34 cellular contexts compared by ENCODE assay signal in the genomic region with DNA sequence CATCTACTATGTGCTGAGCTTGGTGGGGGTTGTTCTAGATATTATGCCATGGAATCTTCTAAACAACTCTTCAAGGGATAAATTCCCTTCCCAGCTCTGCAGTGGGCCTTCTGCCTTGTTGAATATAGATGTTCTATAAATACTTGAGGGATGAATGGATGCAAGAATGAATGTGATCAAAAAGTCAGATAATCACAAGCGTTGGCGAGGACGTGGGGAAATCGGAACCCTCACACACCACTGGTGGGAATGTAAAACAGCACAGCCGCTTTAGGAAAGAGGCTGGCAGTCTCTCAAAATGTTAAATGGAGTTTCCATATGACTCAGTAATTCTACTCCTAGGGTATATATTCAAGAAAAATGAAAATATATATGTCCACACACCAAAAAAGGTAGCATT. TPM values are rescaled to one million over a fixed set of nuclear protein-coding genes. Genes with fewer than 3 reads are reported as not detected.
DNase-seq lines count a peak whose midpoint lies in the region; ATAC-seq, FAIRE-seq and TF ChIP-seq lines count a peak whose summit lies in the region.
"Had no signal": no experiment of that assay in that cellular context is flagged by ENCODE, and none has a peak within 500 bp of the region (broad histone marks: within the 10 kb centered on the region; RNA-seq: fewer than 3 reads in every experiment).

No MANE protein-coding gene starts in this region.

- H3K4me2 ChIP-seq in astrocyte (ENCODE audit: low read length): no peak overlapping the region

- H3K4me3 ChIP-seq in HEK293 (ENCODE audit: low read depth, low read length) (no peak overlapping the region), astrocyte (ENCODE audit: insufficient read depth, low read depth, low read length) (no peak overlapping the region), muscle layer of duodenum (ENCODE audit: low read depth in 1 of 2, low read length in 2 of 2) (no peak overlapping the region), thoracic aorta (no peak overlapping the region)
- H3K4me3 ChIP-seq: psoas muscle had no signal

- no peaks in the 10 kb centered on the region for H3K9me3 ChIP-seq in HEK293 (ENCODE audit: control insufficient read depth, insufficient read depth, low read depth, low read length)
- H3K9me3 ChIP-seq in astrocyte (ENCODE audit: insufficient read depth, low read depth, low read length): no peaks in the 10 kb centered on the region
- no peaks in the 10 kb centered on the region for H3K9me3 ChIP-seq in muscle layer of duodenum (ENCODE audit: control insufficient read depth in 1 of 2, low read length in 2 of 2)
- H3K9me3 ChIP-seq in thoracic aorta: no peaks in the 10 kb centered on the region
- H3K9me3 ChIP-seq: psoas muscle had no signal

- H3K4me1 ChIP-seq in HEK293 (ENCODE audit: control insufficient read depth, insufficient read depth, low read length) (no peaks in the 10 kb centered on the region), astrocyte (ENCODE audit: insufficient read depth, low read length) (peaks cover 36% of the 10 kb centered on the region), muscle layer of duodenum (ENCODE audit: control insufficient read depth in 1 of 2, insufficient read depth in 2 of 2, low read length in 2 of 2) (peaks cover 0 to 78% of the 10 kb centered on the region in 2 donors), thoracic aorta (ENCODE audit: control insufficient read depth in 1 of 2, low read depth in 2 of 2) (peaks cover 14 to 78% of the 10 kb centered on the region in 2 donors)

- H3K27ac Mint-ChIP-seq in astrocyte (ENCODE audit: unreplicated experiment): no peak overlapping the region
- H3K27ac Mint-ChIP-seq: activated T-helper 17 cell treated with anti-CD3 and anti-CD28 coated beads, Interleukin-2, amount 50 U/mL, for 72 hours; dendritic cell treated with granulocyte-macrophage colony-stimulating factor and Interleukin-4, amounts not matched to agents 40 ng/mL and 50 ng/mL, for 4 days; endodermal cell; mesothelial cell of epicardium; natural killer cell; stimulated activated effector memory CD8-positive, alpha-beta T cell treated with anti-CD3 and anti-CD28 coated beads, Interleukin-12 subunit alpha, Interleukin-12 subunit beta, amount 100 ng/mL, for 72 hours had no signal

- FAIRE-seq in astrocyte (lab: Jason Lieb, UNC): no peak
- FAIRE-seq: GM12891, HepG2, keratinocyte, RCC 7860 had no signal

- peaks cover 80% of the 10 kb centered on the region for H4K20me1 ChIP-seq in astrocyte (ENCODE audit: insufficient read depth, low read length)

- no peaks in the 10 kb centered on the region for H3K9me3 Mint-ChIP-seq in astrocyte (ENCODE audit: unreplicated experiment)
- H3K9me3 Mint-ChIP-seq: dendritic cell treated with granulocyte-macrophage colony-stimulating factor and Interleukin-4, amounts not matched to agents 40 ng/mL and 50 ng/mL, for 4 days; endodermal cell; mesothelial cell of epicardium had no signal

- peaks cover 4% of the 10 kb centered on the region for H3K36me3 Mint-ChIP-seq in astrocyte (ENCODE audit: low read depth, unreplicated experiment)
- H3K36me3 Mint-ChIP-seq: mesothelial cell of epicardium, natural killer cell had no signal

- H3K27me3 Mint-ChIP-seq in astrocyte (ENCODE audit: low read depth, unreplicated experiment): no peaks in the 10 kb centered on the region

- H3K36me3 ChIP-seq in HEK293 (ENCODE audit: control insufficient read depth in 2 of 2, insufficient read depth in 1 of 2, low read length in 2 of 2): no peaks in the 10 kb centered on the region; a peak in 1 of 3 replicates
- H3K36me3 ChIP-seq in astrocyte (ENCODE audit: insufficient read depth, low read length): no peaks in the 10 kb centered on the region
- no peaks in the 10 kb centered on the region for H3K36me3 ChIP-seq in muscle layer of duodenum (ENCODE audit: control insufficient read depth in 1 of 2, insufficient read depth in 2 of 2, low read length in 2 of 2)
- H3K36me3 ChIP-seq in thoracic aorta: no peaks in the 10 kb centered on the region
- H3K36me3 ChIP-seq: WERI-Rb-1 had no signal

- H3K79me2 ChIP-seq in astrocyte (ENCODE audit: insufficient read depth, low read length): peaks cover 62% of the 10 kb centered on the region

- no peak overlapping the region for H2AFZ ChIP-seq in astrocyte (ENCODE audit: low read depth, low read length)

- H3K4me3 Mint-ChIP-seq in astrocyte (ENCODE audit: unreplicated experiment): no peak overlapping the region
- H3K4me3 Mint-ChIP-seq: activated T-helper 17 cell treated with anti-CD3 and anti-CD28 coated beads, Interleukin-2, amount 50 U/mL, for 72 hours; dendritic cell treated with granulocyte-macrophage colony-stimulating factor and Interleukin-4, amounts not matched to agents 40 ng/mL and 50 ng/mL, for 4 days; endodermal cell; mesothelial cell of epicardium; natural killer cell; stimulated activated effector memory CD8-positive, alpha-beta T cell treated with anti-CD3 and anti-CD28 coated beads, Interleukin-12 subunit alpha, Interleukin-12 subunit beta, amount 100 ng/mL, for 72 hours had no signal

- H3K27me3 ChIP-seq in astrocyte (ENCODE audit: insufficient read depth, low read length): no peaks in the 10 kb centered on the region
- no peaks in the 10 kb centered on the region for H3K27me3 ChIP-seq in muscle layer of duodenum (ENCODE audit: low read depth, low read length)
- H3K27me3 ChIP-seq in thoracic aorta (replicated peaks; ENCODE audit: insufficient read depth): no peaks in the 10 kb centered on the region

- no peak for TF ChIP-seq CTCF in HEK293 (tag by site-specific recombination; IDR thresholded peaks at IDR 0.05)
- no peak for TF ChIP-seq CTCF in astrocyte (IDR thresholded peaks at IDR 0.05; ENCODE audit: insufficient read depth, low read depth, low read length)
- no peak for TF ChIP-seq CTCF in thoracic aorta (IDR thresholded peaks at IDR 0.05)

- no peak for ATAC-seq in thoracic aorta (ENCODE audit: insufficient number of reproducible peaks, low FRiP score, low read depth)
- ATAC-seq: activated T-helper 17 cell treated with anti-CD3 and anti-CD28 coated beads, Interleukin-2, amount 50 U/mL, for 72 hours; HepG2; natural killer cell; stimulated activated effector memory CD8-positive, alpha-beta T cell treated with anti-CD3 and anti-CD28 coated beads, Interleukin-12 subunit alpha, Interleukin-12 subunit beta, amount 100 ng/mL, for 72 hours had no signal

- POLR2A ChIA-PET in HEK293 (lab: Yijun Ruan, JAX): no interaction called here

- DNase-seq in astrocyte (ENCODE audit: low read depth) (peak; percentile 70), thoracic aorta (ENCODE audit: low spot score) (no peak), NCI-H226 (no peak)
- no peak for DNase-seq in stimulated activated CD4-positive, alpha-beta T cell treated with anti-CD3 and anti-CD28 coated beads, Interleukin-4, amount 100 ng/mL, for 1 hour
- no peak for DNase-seq in activated CD4-positive, CD25-positive, alpha-beta regulatory T cell (lab: John Stamatoyannopoulos, UW)
- DNase-seq: ACHN; activated CD4-positive, alpha-beta T cell treated with anti-CD3 and anti-CD28 coated beads for 48 hours; activated naive CD4-positive, alpha-beta T cell treated with anti-CD3 and anti-CD28 coated beads, Interleukin-2, amount 50 U/mL, for 16 hours; amygdala; central memory CD4-positive, alpha-beta T cell; DMS 273 treated with DMSO at 0.1 percent for 48 hours; endodermal cell; foreskin fibroblast; H7; head of caudate nucleus; natural killer cell; NCI-H1694; NCI-H82; psoas muscle; SIG-M5; stimulated activated CD4-positive, alpha-beta T cell treated with anti-CD3 and anti-CD28 coated beads, Interleukin-15, amount 100 ng/mL, for 24 hours; SW 1271; T-helper 9 cell; WERI-Rb-1 had no signal

- no peak overlapping the region for H3K27ac ChIP-seq in HEK293 (ENCODE audit: extremely low read depth, low read depth, low read length)
- H3K27ac ChIP-seq in astrocyte (ENCODE audit: low read depth, low read length): no peak overlapping the region
- H3K27ac ChIP-seq in muscle layer of duodenum (ENCODE audit: low read length): peak overlapping the region; percentile 58
- H3K27ac ChIP-seq in thoracic aorta: peak overlapping the region; percentile 91 to 97
- H3K27ac ChIP-seq: WERI-Rb-1 had no signal

- H3K4me1 Mint-ChIP-seq in astrocyte (ENCODE audit: low read depth, unreplicated experiment): peaks cover 52% of the 10 kb centered on the region

- H3K9ac ChIP-seq in astrocyte (ENCODE audit: low read length): no peak overlapping the region

- CTCF ChIA-PET in HEK293 (lab: Yijun Ruan, JAX): interaction anchor here (0.8 to 1.2 kb wide), 3 partner anchors 39 to 171 kb away, joined by 3 to 4 read pairs (median 3); no protein-coding TSS in a partner anchor

TF ChIP-seq in HEK293, 187 proteins besides CTCF, POLR2A, EP300 and RAD21:
- TF ChIP-seq ZNF37A (tag by site-specific recombination; IDR thresholded peaks at IDR 0.05): no peak
- TF ChIP-seq ZNF184 (tag by site-specific recombination; IDR thresholded peaks at IDR 0.05): peak; percentile 91; the same call in 1 of the 2 replicates
- TF ChIP-seq ZNF426 (tag by site-specific recombination; IDR thresholded peaks at IDR 0.05): no peak
- no peak for TF ChIP-seq ZNF664 (tag by site-specific recombination; IDR thresholded peaks at IDR 0.05)
- TF ChIP-seq ZSCAN30 (tag by site-specific recombination; IDR thresholded peaks at IDR 0.05): no peak
- no peak for TF ChIP-seq ZNF311 (tag by site-specific recombination; IDR thresholded peaks at IDR 0.05; ENCODE audit: borderline replicate concordance)

RNA-seq across cellular contexts. Expression of a gene that starts 19.1 kb away (rescaled TPM):
- total RNA-seq in astrocyte (113 and 135 TPM in 2 replicates), thoracic aorta (10 to 100 TPM; 51.6 to 75.4 TPM)

Comparison
In these comparisons a context has a peak if more than half of its experiments do, and no peak if none do; other contexts are left out.
1. H3K27ac ChIP-seq: peak in muscle layer of duodenum (single experiment) and thoracic aorta (2 of 2); none in HEK293 (single experiment) and astrocyte (single experiment).